1 cellular context compared by ENCODE assay signal in genomic region chr1:209827384-209828261, GRCh38.
TF ChIP-seq lines count a peak whose summit lies in the region.

TSS of gene UTP25 (plus strand) at chr1:209827972. CDS start at chr1:209828064, 92 bp downstream.

TF ChIP-seq in HepG2, 621 proteins besides CTCF, POLR2A, EP300 and RAD21 (continued from another document and continues in another):
- TF ChIP-seq NR2F2 (IDR thresholded peaks at IDR 0.05; ENCODE audit: borderline replicate concordance, low read depth) (peak; percentile 54; the same call in 1 of the 2 replicates), FOXK2 (IDR thresholded peaks at IDR 0.05) (peak; percentile 96), ZNF75D (CRISPR knock-in tag; IDR thresholded peaks at IDR 0.05; ENCODE audit: borderline replicate concordance) (no peak), GLMP (CRISPR knock-in tag; IDR thresholded peaks at IDR 0.05; ENCODE audit: borderline replicate concordance) (no peak), FUBP1 (CRISPR knock-in tag; IDR thresholded peaks at IDR 0.05; ENCODE audit: borderline replicate concordance) (no peak), ZNF720 (CRISPR knock-in tag; IDR thresholded peaks at IDR 0.05) (no peak), ADNP (CRISPR knock-in tag; IDR thresholded peaks at IDR 0.05) (no peak), ZNF614 (CRISPR knock-in tag; IDR thresholded peaks at IDR 0.05; ENCODE audit: borderline replicate concordance) (peak; percentile 62; the same call in 1 of the 2 replicates), PBX3 (CRISPR knock-in tag; IDR thresholded peaks at IDR 0.05; ENCODE audit: borderline replicate concordance) (no peak), ARNTL (CRISPR knock-in tag; IDR thresholded peaks at IDR 0.05) (peak; percentile 70), ZNF543 (CRISPR knock-in tag; IDR thresholded peaks at IDR 0.05) (no peak), ZNF292 (CRISPR knock-in tag; IDR thresholded peaks at IDR 0.05; ENCODE audit: borderline replicate concordance, low read depth) (no peak), ZNF672 (CRISPR knock-in tag; IDR thresholded peaks at IDR 0.05) (no peak), DDIT3 (CRISPR knock-in tag; IDR thresholded peaks at IDR 0.05) (no peak), KDM4B (CRISPR knock-in tag; IDR thresholded peaks at IDR 0.05) (no peak), ZNF350 (CRISPR knock-in tag; IDR thresholded peaks at IDR 0.05; ENCODE audit: borderline replicate concordance, low read depth) (peak; percentile 89; the same call in 1 of the 2 replicates), SRSF1 (optimal IDR thresholded peaks at IDR 0.05; ENCODE audit: low read depth, low read length) (no peak), ZNF749 (CRISPR knock-in tag; IDR thresholded peaks at IDR 0.05; ENCODE audit: borderline replicate concordance) (peak; percentile 80; the same call in 1 of the 2 replicates), ATRX (CRISPR knock-in tag; IDR thresholded peaks at IDR 0.05; ENCODE audit: borderline replicate concordance) (no peak), ZNF546 (CRISPR knock-in tag; conservative IDR thresholded peaks at IDR 0.05) (no peak), GMEB2 (CRISPR knock-in tag; IDR thresholded peaks at IDR 0.05; ENCODE audit: low read depth) (no peak), ZFP91 (CRISPR knock-in tag; IDR thresholded peaks at IDR 0.05; ENCODE audit: borderline replicate concordance) (peak; percentile 75), HNF1B (CRISPR knock-in tag; IDR thresholded peaks at IDR 0.05) (no peak; the same call in 1 of the 2 replicates), ARID5B (CRISPR knock-in tag; IDR thresholded peaks at IDR 0.05) (0 out of 2 replicates have a peak, but pooled peaks have one; percentile 40), KDM2A (CRISPR knock-in tag; IDR thresholded peaks at IDR 0.05; ENCODE audit: borderline replicate concordance, low read depth) (peak; percentile 87; the same call in 1 of the 2 replicates), MEIS1 (CRISPR knock-in tag; IDR thresholded peaks at IDR 0.05; ENCODE audit: borderline replicate concordance) (peak; percentile 79; the same call in 1 of the 2 replicates), ZBTB20 (CRISPR knock-in tag; IDR thresholded peaks at IDR 0.05; ENCODE audit: borderline replicate concordance, low read depth) (no peak), GABPB1 (CRISPR knock-in tag; IDR thresholded peaks at IDR 0.05) (peak; percentile 96), ZNF142 (CRISPR knock-in tag; IDR thresholded peaks at IDR 0.05) (no peak), NR2F6 (IDR thresholded peaks at IDR 0.05) (no peak), NR2F6 (CRISPR knock-in tag; IDR thresholded peaks at IDR 0.05) (no peak), AHR (CRISPR knock-in tag; IDR thresholded peaks at IDR 0.05) (no peak; the same call in 1 of the 2 replicates), MAF1 (CRISPR knock-in tag; IDR thresholded peaks at IDR 0.05; ENCODE audit: borderline replicate concordance) (no peak), IRF1 (CRISPR knock-in tag; IDR thresholded peaks at IDR 0.05; ENCODE audit: low read depth) (no peak), ZNF34 (CRISPR knock-in tag; IDR thresholded peaks at IDR 0.05; ENCODE audit: borderline replicate concordance) (no peak), SRSF4 (IDR thresholded peaks at IDR 0.05; ENCODE audit: low read depth, low read length, poor library complexity, severe bottlenecking) (no peak), NFKBIZ (CRISPR knock-in tag; IDR thresholded peaks at IDR 0.05) (no peak; the same call in 1 of the 2 replicates), RBAK (CRISPR knock-in tag; IDR thresholded peaks at IDR 0.05) (no peak), ZNF180 (CRISPR knock-in tag; IDR thresholded peaks at IDR 0.05; ENCODE audit: borderline replicate concordance, low read depth) (no peak), ZBTB1 (CRISPR knock-in tag; IDR thresholded peaks at IDR 0.05; ENCODE audit: borderline replicate concordance) (no peak), ZFP36L2 (CRISPR knock-in tag; IDR thresholded peaks at IDR 0.05) (no peak), ZNF207 (IDR thresholded peaks at IDR 0.05; ENCODE audit: borderline replicate concordance) (no peak)
